Comparison of ENCODE assay signal across 14 cellular contexts in genomic region chr15:58203537-58203936, GRCh38.
DNase-seq lines count a peak whose midpoint lies in the region; ATAC-seq and TF ChIP-seq lines count a peak whose summit lies in the region.
"Had no signal": no experiment of that assay in that cellular context is flagged by ENCODE, and none has a peak within 500 bp of the region (broad histone marks: within the 10 kb centered on the region; RNA-seq: fewer than 3 reads in every experiment).

No MANE protein-coding gene starts in this region.

- H3K4me2 ChIP-seq in SK-N-SH = peak overlapping the region; percentile 38
- H3K4me2 ChIP-seq: KMS-11 had no signal

- H2AFZ ChIP-seq in SK-N-SH (ENCODE audit: low read depth) = no peak overlapping the region

- H3K4me1 ChIP-seq in SK-N-SH (ENCODE audit: control insufficient read depth in 1 of 2, insufficient read depth in 2 of 2, low read depth in 1 of 2, low read length in 1 of 2) = peaks cover 0 to 16% of the 10 kb centered on the region in 2 experiments; a peak in 3 of 4 replicates

- intact Hi-C loops in sciatic nerve (cut with DNase I) (no loop called here), left colon (cut with DNase I, micrococcal nuclease) (no loop called here)

- no peaks in the 10 kb centered on the region for H3K9me3 ChIP-seq in SK-N-SH
- H3K9me3 ChIP-seq: heart left ventricle had no signal

- DNase-seq in EL = peak; percentile 97
- peak; percentile 77 for DNase-seq in SK-N-SH
- peak; percentile 30 to 42 for DNase-seq in erythroblast (lab: John Stamatoyannopoulos, UW)
- no peak for DNase-seq in sciatic nerve (ENCODE audit: low spot score)
- no peak for DNase-seq in NCI-H1092 (lab: John Stamatoyannopoulos, UW)
- DNase-seq in kidney glomerular epithelial cell (lab: John Stamatoyannopoulos, UW) = no peak
- no peak for DNase-seq in NCI-H1436 (lab: John Stamatoyannopoulos, UW)
- DNase-seq in left colon = no peak
- DNase-seq: activated CD8-positive, alpha-beta T cell treated with anti-CD3 and anti-CD28 coated beads, Interleukin-2, amount 10 ng/mL, durations not matched to agents 7 days and 5 days; DMS153; heart left ventricle; NCI-H2107; stimulated activated CD4-positive, alpha-beta T cell treated with anti-CD3 and anti-CD28 coated beads, Interleukin-4, amount 100 ng/mL, for 4 hours had no signal

- no peaks in the 10 kb centered on the region for H3K9me2 ChIP-seq in SK-N-SH

- H3K4me3 ChIP-seq in SK-N-SH (ENCODE audit: low read depth in 2 of 2, low read length in 1 of 2) = no peak overlapping the region
- H3K4me3 ChIP-seq: heart left ventricle had no signal

- H3K27me3 ChIP-seq in SK-N-SH (ENCODE audit: insufficient read depth) = no peaks in the 10 kb centered on the region
- H3K27me3 ChIP-seq: heart left ventricle had no signal

- H3K79me2 ChIP-seq in SK-N-SH (ENCODE audit: insufficient read depth) = no peaks in the 10 kb centered on the region

- peak; percentile 90 for ATAC-seq in sciatic nerve
- no peak for ATAC-seq in left colon
- ATAC-seq: activated CD8-positive, alpha-beta T cell treated with anti-CD3 and anti-CD28 coated beads, Interleukin-2, amount 10 ng/mL, durations not matched to agents 7 days and 5 days had no signal

- WGBS in SK-N-SH (ENCODE audit: low lambda C conversion rate) = 6% methylated on average over 4 of the region's 4 CpGs

- TF ChIP-seq EP300 in SK-N-SH (IDR thresholded peaks at IDR 0.05; ENCODE audit: borderline replicate concordance in 1 of 2, low read depth in 1 of 2, low read length in 1 of 2) = peak; percentile 76 to 95

- H3K27ac ChIP-seq in SK-N-SH (ENCODE audit: low read depth in 2 of 2, low read length in 1 of 2) = peak overlapping the region; percentile 78
- H3K27ac ChIP-seq: heart left ventricle, KMS-11 had no signal

- no peak for TF ChIP-seq POLR2A in erythroblast (IDR thresholded peaks at IDR 0.05; ENCODE audit: low read length)

- no peak overlapping the region for H3K9ac ChIP-seq in SK-N-SH
- H3K9ac ChIP-seq: KMS-11 had no signal

- POLR2A ChIA-PET in SK-N-SH (lab: Yijun Ruan, JAX) = no interaction called here

- TF ChIP-seq RAD21 in SK-N-SH (IDR thresholded peaks at IDR 0.05; ENCODE audit: low read length) = no peak

- no peaks in the 10 kb centered on the region for H4K20me1 ChIP-seq in SK-N-SH (ENCODE audit: insufficient read depth)

- no peaks in the 10 kb centered on the region for H3K36me3 ChIP-seq in SK-N-SH (replicated peaks in 1 of 2; ENCODE audit: control insufficient read depth in 1 of 2, insufficient read depth in 2 of 2, low read length in 1 of 2)
- H3K36me3 ChIP-seq: heart left ventricle had no signal

- CTCF ChIA-PET in SK-N-SH (lab: Yijun Ruan, JAX) = interaction anchor here (0.9 to 2.4 kb wide), 2 partner anchors 19 to 133 kb away, joined by 4 to 5 read pairs; no protein-coding TSS in a partner anchor

- no peak for TF ChIP-seq CTCF in SK-N-SH (IDR thresholded peaks at IDR 0.05)

- peaks cover 27% of the 10 kb centered on the region for H3F3A ChIP-seq in SK-N-SH (replicated peaks; ENCODE audit: insufficient read depth)

TF ChIP-seq in SK-N-SH, 30 proteins besides CTCF, POLR2A, EP300 and RAD21 (continues in another document):
- no peak for TF ChIP-seq NRF1 (IDR thresholded peaks at IDR 0.05; ENCODE audit: low read depth, low read length)
- peak; percentile 99 for TF ChIP-seq MEF2A (IDR thresholded peaks at IDR 0.05; ENCODE audit: borderline replicate concordance, low read depth)
- peak; percentile 100 for TF ChIP-seq TCF12 (IDR thresholded peaks at IDR 0.05)
- peak; percentile 94 for TF ChIP-seq FOSL2 (IDR thresholded peaks at IDR 0.05; ENCODE audit: borderline replicate concordance, low read depth)
- 0 out of 2 replicates have a peak, but pooled peaks have one; percentile 40 for TF ChIP-seq REST (IDR thresholded peaks at IDR 0.05; ENCODE audit: low read depth, low read length)
- no peak for TF ChIP-seq ELF1 (IDR thresholded peaks at IDR 0.05)
- no peak for TF ChIP-seq MXI1 (IDR thresholded peaks at IDR 0.05; ENCODE audit: low read depth, low read length)
- no peak for TF ChIP-seq TAF1 (IDR thresholded peaks at IDR 0.05; ENCODE audit: borderline replicate concordance, low read depth, low read length)
- TF ChIP-seq IRF3 (IDR thresholded peaks at IDR 0.05; ENCODE audit: low read depth, low read length) = no peak
- TF ChIP-seq GABPA (IDR thresholded peaks at IDR 0.05; ENCODE audit: low read depth) = no peak
- peak; percentile 63; the same call in 1 of the 2 replicates for TF ChIP-seq FOXM1 (IDR thresholded peaks at IDR 0.05; ENCODE audit: low read depth)
- TF ChIP-seq ZBTB33 (IDR thresholded peaks at IDR 0.05; ENCODE audit: borderline replicate concordance, low read depth) = peak; percentile 77; the same call in 1 of the 2 replicates
- peak; percentile 92 for TF ChIP-seq TEAD4 (IDR thresholded peaks at IDR 0.05; ENCODE audit: borderline replicate concordance, insufficient read depth)
- no peak for TF ChIP-seq SIN3A (IDR thresholded peaks at IDR 0.05; ENCODE audit: borderline replicate concordance, low read depth, low read length)
- no peak for TF ChIP-seq FOXJ3 (CRISPR knock-in tag; IDR thresholded peaks at IDR 0.05)
- no peak for TF ChIP-seq EZH2phosphoT487 (IDR thresholded peaks at IDR 0.05; ENCODE audit: borderline replicate concordance, low read depth)
- peak; percentile 95 for TF ChIP-seq JUND (IDR thresholded peaks at IDR 0.05)
- no peak for TF ChIP-seq GATA2 (CRISPR knock-in tag; IDR thresholded peaks at IDR 0.05)
- peak; percentile 92 for TF ChIP-seq PBX3 (IDR thresholded peaks at IDR 0.05)
- peak; percentile 43; the same call in 1 of the 2 replicates for TF ChIP-seq YY1 (IDR thresholded peaks at IDR 0.05; ENCODE audit: low read depth)

Comparison
In these comparisons a context has a peak if more than half of its experiments do, and no peak if none do; other contexts are left out.
1. DNase-seq: peak in EL (single experiment), SK-N-SH (single experiment) and erythroblast (2 of 2); none in sciatic nerve (single experiment), NCI-H1092 (single experiment), kidney glomerular epithelial cell (single experiment), NCI-H1436 (single experiment) and left colon (0 of 2).